8 cellular contexts compared by ENCODE assay signal in genomic region chr6:142207265-142207877, GRCh38.
DNase-seq lines count a peak whose midpoint lies in the region; ATAC-seq and TF ChIP-seq lines count a peak whose summit lies in the region.

No MANE protein-coding gene starts in this region.

- H2AFZ ChIP-seq in PC-3 (ENCODE audit: low read length) (no peak overlapping the region), smooth muscle cell (ENCODE audit: low read depth) (no peak overlapping the region)

- H4K20me1 ChIP-seq in PC-3 (ENCODE audit: low read length) = no peaks in the 10 kb centered on the region
- no peaks in the 10 kb centered on the region for H4K20me1 ChIP-seq in smooth muscle cell (ENCODE audit: low read depth)

- H3K4me3 ChIP-seq in PC-3 (ENCODE audit: low read length) = no peak overlapping the region
- H3K4me3 ChIP-seq in heart right ventricle = no peak overlapping the region
- no peak overlapping the region for H3K4me3 ChIP-seq in smooth muscle cell

- H3K4me1 ChIP-seq in PC-3 (ENCODE audit: insufficient read depth, low read length) (no peaks in the 10 kb centered on the region), heart right ventricle (peaks cover 0 to 4% (median 0%) of the 10 kb centered on the region in 9 donors), smooth muscle cell (ENCODE audit: low read depth) (no peaks in the 10 kb centered on the region)

- DNase-seq in NCI-H2227 (lab: John Stamatoyannopoulos, UW; ENCODE audit: unreplicated experiment) (peak; percentile 28), NCI-H2227 treated with DMSO at 0.1 percent for 48 hours (lab: John Stamatoyannopoulos, UW) (no peak), PC-3 (peak; percentile 69), heart right ventricle (peak in 1 of 2 donors; percentile 42), smooth muscle cell (lab: John Stamatoyannopoulos, UW; ENCODE audit: unreplicated experiment) (no peak)
- peak; percentile 53 for DNase-seq in activated naive CD4-positive, alpha-beta T cell treated with anti-CD3 and anti-CD28 coated beads, Interleukin-2, amount 10 ng/mL, durations not matched to agents 7 days and 5 days
- no peak for DNase-seq in NK-92 treated with Interleukin-12 subunit alpha and Interleukin-12 subunit beta, amount 100 ng/mL, for 24 hours (lab: John Stamatoyannopoulos, UW)

- H3K27me3 ChIP-seq in PC-3 (ENCODE audit: low read length) = no peaks in the 10 kb centered on the region
- H3K27me3 ChIP-seq in heart right ventricle = no peaks in the 10 kb centered on the region
- H3K27me3 ChIP-seq in smooth muscle cell (ENCODE audit: low read depth) = no peaks in the 10 kb centered on the region

- H3F3A ChIP-seq in PC-3 (ENCODE audit: low read length, unreplicated experiment) = no peaks in the 10 kb centered on the region
- H3F3A ChIP-seq in smooth muscle cell (ENCODE audit: low read depth) = no peaks in the 10 kb centered on the region

- peaks cover 46% of the 10 kb centered on the region for H3K36me3 Mint-ChIP-seq in activated naive CD4-positive, alpha-beta T cell treated with anti-CD3 and anti-CD28 coated beads, Interleukin-2, amount 10 ng/mL, durations not matched to agents 7 days and 5 days

- H3K36me3 ChIP-seq in PC-3 (ENCODE audit: low read depth, low read length) = peaks cover 39% of the 10 kb centered on the region
- peaks cover 0 to 76% (median 5%) of the 10 kb centered on the region in 9 donors for H3K36me3 ChIP-seq in heart right ventricle
- H3K36me3 ChIP-seq in smooth muscle cell (ENCODE audit: low read depth) = peaks cover 23% of the 10 kb centered on the region

- WGBS in heart right ventricle, 2 donors = 49 to 56% methylated on average over 4 of the region's 4 CpGs
- WGBS in smooth muscle cell (ENCODE audit: low lambda C conversion rate) = 37% methylated on average over 4 of the region's 4 CpGs

- POLR2A ChIA-PET in PC-3 (lab: Charles Lee; ENCODE audit: unreplicated experiment) = no interaction called here

- peaks cover 4% of the 10 kb centered on the region for H3K9me3 Mint-ChIP-seq in activated naive CD4-positive, alpha-beta T cell treated with anti-CD3 and anti-CD28 coated beads, Interleukin-2, amount 10 ng/mL, durations not matched to agents 7 days and 5 days

- H3K9me3 ChIP-seq in PC-3 (ENCODE audit: low read length) = no peaks in the 10 kb centered on the region
- no peaks in the 10 kb centered on the region for H3K9me3 ChIP-seq in heart right ventricle
- H3K9me3 ChIP-seq in smooth muscle cell (replicated peaks; ENCODE audit: low read depth) = no peaks in the 10 kb centered on the region

- CTCF ChIA-PET in PC-3 (lab: Charles Lee) = no interaction called here
- CTCF ChIA-PET in activated naive CD4-positive, alpha-beta T cell treated with anti-CD3 and anti-CD28 coated beads, Interleukin-2, amount 10 ng/mL, durations not matched to agents 7 days and 5 days (lab: Charles Lee) = interaction anchor here (0.7 to 2.2 kb wide), 17 partner anchors 8 to 218 kb away, joined by 3 to 13 read pairs (median 4); partner anchors contain the start of genes NMBR and VTA1

- H3K9me2 ChIP-seq in PC-3 (replicated peaks; ENCODE audit: low read length) = no peaks in the 10 kb centered on the region

- no TSS peak for BruUV-seq in PC-3 (replicated peaks; lab: Mats Ljungman, UMichigan)

- H3K27me3 Mint-ChIP-seq in activated naive CD4-positive, alpha-beta T cell treated with anti-CD3 and anti-CD28 coated beads, Interleukin-2, amount 10 ng/mL, durations not matched to agents 7 days and 5 days = no peaks in the 10 kb centered on the region

- H3K9ac ChIP-seq in PC-3 (ENCODE audit: low read length) (no peak overlapping the region), smooth muscle cell (ENCODE audit: low read depth) (no peak overlapping the region)

- H3K79me2 ChIP-seq in PC-3 (ENCODE audit: low read length) = no peaks in the 10 kb centered on the region
- no peaks in the 10 kb centered on the region for H3K79me2 ChIP-seq in smooth muscle cell (ENCODE audit: low read depth)

- no peaks in the 10 kb centered on the region for H3K4me1 Mint-ChIP-seq in activated naive CD4-positive, alpha-beta T cell treated with anti-CD3 and anti-CD28 coated beads, Interleukin-2, amount 10 ng/mL, durations not matched to agents 7 days and 5 days

- H3K4me2 ChIP-seq in PC-3 (ENCODE audit: low read length) (no peak overlapping the region), smooth muscle cell (no peak overlapping the region)

- H3K27ac ChIP-seq in PC-3 (ENCODE audit: low read length) (no peak overlapping the region), heart right ventricle (no peak overlapping the region), smooth muscle cell (ENCODE audit: low read depth) (no peak overlapping the region)

- ATAC-seq in HG02981 (IDR thresholded peaks at IDR 0.05; ENCODE audit: unreplicated experiment) (peak; percentile 67), PC-3 (peak; percentile 79), heart right ventricle (peak; percentile 62 to 83 (median 76))

- peak; percentile 80 for TF ChIP-seq CTCF in PC-3 (conservative IDR thresholded peaks at IDR 0.05; ENCODE audit: low read depth, low read length)
- peak; percentile 57 to 87 (median 74) for TF ChIP-seq CTCF in heart right ventricle (IDR thresholded peaks at IDR 0.05)
- TF ChIP-seq CTCF in smooth muscle cell (IDR thresholded peaks at IDR 0.05; ENCODE audit: borderline replicate concordance, insufficient read depth, poor library complexity, severe bottlenecking) = peak; percentile 61

- no peak overlapping the region for H3K4me3 Mint-ChIP-seq in activated naive CD4-positive, alpha-beta T cell treated with anti-CD3 and anti-CD28 coated beads, Interleukin-2, amount 10 ng/mL, durations not matched to agents 7 days and 5 days

- intact Hi-C loops in PC-3 (cut with micrococcal nuclease) = loop anchor here (1.0 to 5.0 kb wide), 3 partner anchors 51 to 180 kb away; partner anchors contain the start of genes NMBR and VTA1
- intact Hi-C loops in heart right ventricle (cut with DNase I) = loop anchor here in 8 of 10 donors (1.0 to 10.0 kb wide), 5 partner anchors 51 to 61 kb away; partner anchors contain the start of genes NMBR (in 6 of the 8) and VTA1 (in 6 of the 8)

- no peak overlapping the region for H3K27ac Mint-ChIP-seq in activated naive CD4-positive, alpha-beta T cell treated with anti-CD3 and anti-CD28 coated beads, Interleukin-2, amount 10 ng/mL, durations not matched to agents 7 days and 5 days

Comparison
In these comparisons a context has a peak if more than half of its experiments do, and no peak if none do; other contexts are left out.
1. DNase-seq: peak in NCI-H2227 (single experiment), PC-3 (single experiment) and activated naive CD4-positive, alpha-beta T cell treated with anti-CD3 and anti-CD28 coated beads, Interleukin-2, amount 10 ng/mL, durations not matched to agents 7 days and 5 days (single experiment); none in NCI-H2227 treated with DMSO at 0.1 percent for 48 hours (single experiment), smooth muscle cell (single experiment) and NK-92 treated with Interleukin-12 subunit alpha and Interleukin-12 subunit beta, amount 100 ng/mL, for 24 hours (single experiment).
2. Peak in every context shown above with its lines, with median percentiles within 50 percentile points of each other: ATAC-seq and CTCF ChIP-seq.